In the genomic region with DNA sequence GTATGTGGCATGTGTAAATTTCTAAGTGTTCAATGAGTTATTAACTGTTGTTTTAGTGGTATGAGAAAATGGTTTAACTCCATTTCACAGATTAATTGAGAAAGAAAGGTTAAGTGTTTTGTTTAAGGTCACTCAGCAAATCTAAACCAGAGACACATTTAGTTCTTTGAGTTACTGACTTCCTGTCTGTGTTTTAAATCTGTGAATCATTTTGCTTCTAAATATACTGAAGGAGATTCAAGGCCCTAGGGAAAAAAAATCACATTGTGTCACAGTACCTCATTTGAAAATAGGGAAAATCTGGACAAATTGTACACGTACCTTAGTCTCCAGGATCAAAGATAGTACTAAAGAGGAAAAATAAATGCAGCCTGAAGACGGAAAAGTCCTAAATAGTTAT, we compare ENCODE assay signal across 29 cellular contexts.
A peak's percentile ranks its signal among the peaks of the same experiment; 100 is the strongest.
DNase-seq lines count a peak whose midpoint lies in the region; ATAC-seq and TF ChIP-seq lines count a peak whose summit lies in the region.
"Had no signal": no experiment of that assay in that cellular context is flagged by ENCODE, and none has a peak within 500 bp of the region (broad histone marks: within the 10 kb centered on the region; RNA-seq: fewer than 3 reads in every experiment).

No MANE protein-coding gene starts in this region.

- intact Hi-C loops in heart right ventricle (cut with DNase I) = no loop called here
- intact Hi-C loops in left ventricle myocardium superior (cut with micrococcal nuclease) = no loop called here
- intact Hi-C loops in dorsolateral prefrontal cortex (cut with DNase I) = loop anchor here in 1 of 2 donors (5.0 kb wide), 1 partner anchor 42 kb away; no protein-coding TSS in a partner anchor
- intact Hi-C loops in activated T-helper 1 cell treated with anti-CD3 and anti-CD28 coated beads, Interleukin-12 subunit alpha, Interleukin-12 subunit beta, Interleukin-2, Interleukin-4 antibody, amounts not matched to agents 30 ng/mL and 10 ng/mL and 1 ng/mL, durations not matched to agents 14 hours and 24 hours and 36 hours (cut with micrococcal nuclease) = no loop called here

- H3K27ac Mint-ChIP-seq in activated T-helper 1 cell treated with anti-CD3 and anti-CD28 coated beads, Interleukin-12 subunit alpha, Interleukin-12 subunit beta, Interleukin-2, Interleukin-4 antibody, amounts not matched to agents 30 ng/mL and 10 ng/mL and 1 ng/mL, durations not matched to agents 14 hours and 24 hours and 36 hours = no peak overlapping the region
- H3K27ac Mint-ChIP-seq: activated naive CD8-positive, alpha-beta T cell; activated T-helper 2 cell treated with anti-CD3 and anti-CD28 coated beads, Interferon-gamma antibody, Interleukin-2, Interleukin-4, amounts not matched to agents 10 μg/mL and 5 μg/mL and 100 μg/mL, durations not matched to agents 14 hours and 24 hours and 36 hours; CD8-positive, alpha-beta T cell; dendritic cell treated with granulocyte-macrophage colony-stimulating factor and Interleukin-4, amounts not matched to agents 40 ng/mL and 50 ng/mL, for 4 days; T-cell had no signal

- 50 to 52% methylated on average over 2 of the region's 2 CpGs for WGBS in heart right ventricle, 2 donors

- DNase-seq in heart right ventricle (no peak), left ventricle myocardium superior (no peak), dorsolateral prefrontal cortex (no peak), middle frontal gyrus (ENCODE audit: extremely low spot score, low spot score) (peak; percentile 14), SKM-1 (lab: John Stamatoyannopoulos, UW; ENCODE audit: unreplicated experiment) (no peak), GF-D8 (lab: John Stamatoyannopoulos, UW) (no peak)
- DNase-seq in activated T-helper 1 cell treated with anti-CD3 and anti-CD28 coated beads, Interleukin-12 subunit alpha, Interleukin-12 subunit beta, Interleukin-2, Interleukin-4 antibody, amounts not matched to agents 30 ng/mL and 10 ng/mL and 1 ng/mL, durations not matched to agents 14 hours and 24 hours and 36 hours (ENCODE audit: low spot score) = no peak
- no peak for DNase-seq in effector memory CD4-positive, alpha-beta T cell
- DNase-seq: activated CD4-positive, alpha-beta T cell treated with anti-CD3 and anti-CD28 coated beads, Interleukin-2, amount 50 U/mL, for 48 hours; activated CD8-positive, alpha-beta memory T cell treated with anti-CD3 and anti-CD28 coated beads, Interleukin-2, amount 50 U/mL, for 4 hours; aorta; CD8-positive, alpha-beta T cell; central memory CD4-positive, alpha-beta T cell; DMS 273 treated with DMSO at 0.1 percent for 48 hours; kidney glomerular epithelial cell; mammary epithelial cell; NCI-H2029; NCI-H524 treated with DMSO at 0.1 percent for 48 hours; stimulated activated naive CD4-positive, alpha-beta T cell treated with Interleukin-2 at 50 U/mL for 16 hours; T-cell had no signal

- TF ChIP-seq CTCF in heart right ventricle (IDR thresholded peaks at IDR 0.05) = no peak
- TF ChIP-seq CTCF in dorsolateral prefrontal cortex (IDR thresholded peaks at IDR 0.05 in 54 of 56, conservative IDR thresholded peaks at IDR 0.05 in 2 of 56; ENCODE audit: low read depth in 1 of 56, partially characterized antibody in 56 of 56) = no peak

- no peak overlapping the region for H3K4me3 Mint-ChIP-seq in activated T-helper 1 cell treated with anti-CD3 and anti-CD28 coated beads, Interleukin-12 subunit alpha, Interleukin-12 subunit beta, Interleukin-2, Interleukin-4 antibody, amounts not matched to agents 30 ng/mL and 10 ng/mL and 1 ng/mL, durations not matched to agents 14 hours and 24 hours and 36 hours
- H3K4me3 Mint-ChIP-seq: activated naive CD8-positive, alpha-beta T cell; CD8-positive, alpha-beta T cell; dendritic cell treated with granulocyte-macrophage colony-stimulating factor and Interleukin-4, amounts not matched to agents 40 ng/mL and 50 ng/mL, for 4 days; T-cell had no signal

- H3K9me3 Mint-ChIP-seq in activated T-helper 1 cell treated with anti-CD3 and anti-CD28 coated beads, Interleukin-12 subunit alpha, Interleukin-12 subunit beta, Interleukin-2, Interleukin-4 antibody, amounts not matched to agents 30 ng/mL and 10 ng/mL and 1 ng/mL, durations not matched to agents 14 hours and 24 hours and 36 hours = no peaks in the 10 kb centered on the region
- H3K9me3 Mint-ChIP-seq: activated T-helper 2 cell treated with anti-CD3 and anti-CD28 coated beads, Interferon-gamma antibody, Interleukin-2, Interleukin-4, amounts not matched to agents 10 μg/mL and 5 μg/mL and 100 μg/mL, durations not matched to agents 14 hours and 24 hours and 36 hours; CD8-positive, alpha-beta T cell; T-cell had no signal

- no peaks in the 10 kb centered on the region for H3K36me3 ChIP-seq in heart right ventricle
- H3K36me3 ChIP-seq in effector memory CD4-positive, alpha-beta T cell (ENCODE audit: control insufficient read depth, insufficient read depth, low read length) = no peaks in the 10 kb centered on the region
- H3K36me3 ChIP-seq: neutrophil, SJCRH30, thyroid gland, vagina had no signal

- H3K4me1 Mint-ChIP-seq in activated T-helper 1 cell treated with anti-CD3 and anti-CD28 coated beads, Interleukin-12 subunit alpha, Interleukin-12 subunit beta, Interleukin-2, Interleukin-4 antibody, amounts not matched to agents 30 ng/mL and 10 ng/mL and 1 ng/mL, durations not matched to agents 14 hours and 24 hours and 36 hours (ENCODE audit: low read depth) = no peaks in the 10 kb centered on the region
- H3K4me1 Mint-ChIP-seq: T-cell had no signal

- no peaks in the 10 kb centered on the region for H3K36me3 Mint-ChIP-seq in activated T-helper 1 cell treated with anti-CD3 and anti-CD28 coated beads, Interleukin-12 subunit alpha, Interleukin-12 subunit beta, Interleukin-2, Interleukin-4 antibody, amounts not matched to agents 30 ng/mL and 10 ng/mL and 1 ng/mL, durations not matched to agents 14 hours and 24 hours and 36 hours (ENCODE audit: low read depth)
- H3K36me3 Mint-ChIP-seq: activated naive CD8-positive, alpha-beta T cell; CD8-positive, alpha-beta T cell; T-cell had no signal

- H3K4me3 ChIP-seq in heart right ventricle (no peak overlapping the region), dorsolateral prefrontal cortex (no peak overlapping the region)
- H3K4me3 ChIP-seq in effector memory CD4-positive, alpha-beta T cell (ENCODE audit: insufficient read depth, low read depth, low read length, poor library complexity, severe bottlenecking) = no peak overlapping the region
- H3K4me3 ChIP-seq: SJCRH30, thyroid gland, vagina had no signal

- H3K9me3 ChIP-seq in heart right ventricle = no peaks in the 10 kb centered on the region
- H3K9me3 ChIP-seq in effector memory CD4-positive, alpha-beta T cell (ENCODE audit: control insufficient read depth, low read length) = no peaks in the 10 kb centered on the region
- H3K9me3 ChIP-seq: neutrophil, SJCRH30, thyroid gland, vagina had no signal

- H3K27me3 Mint-ChIP-seq in activated T-helper 1 cell treated with anti-CD3 and anti-CD28 coated beads, Interleukin-12 subunit alpha, Interleukin-12 subunit beta, Interleukin-2, Interleukin-4 antibody, amounts not matched to agents 30 ng/mL and 10 ng/mL and 1 ng/mL, durations not matched to agents 14 hours and 24 hours and 36 hours (ENCODE audit: insufficient read depth) = no peaks in the 10 kb centered on the region
- H3K27me3 Mint-ChIP-seq: dendritic cell treated with granulocyte-macrophage colony-stimulating factor and Interleukin-4, amounts not matched to agents 40 ng/mL and 50 ng/mL, for 4 days; T-cell had no signal

- H3K27ac ChIP-seq in heart right ventricle (peak overlapping the region in 7 of 10 donors; percentile 1 to 60 (median 13)), dorsolateral prefrontal cortex (peak overlapping the region in 58 of 59 donors; percentile 27 to 94 (median 89))
- no peak overlapping the region for H3K27ac ChIP-seq in effector memory CD4-positive, alpha-beta T cell (ENCODE audit: insufficient read depth, low read length, poor library complexity, severe bottlenecking)
- H3K27ac ChIP-seq: neutrophil, SJCRH30, thyroid gland, vagina had no signal

- H3K4me1 ChIP-seq in heart right ventricle = peaks cover 0 to 30% (median 5%) of the 10 kb centered on the region in 9 donors
- no peaks in the 10 kb centered on the region for H3K4me1 ChIP-seq in effector memory CD4-positive, alpha-beta T cell (ENCODE audit: control insufficient read depth, insufficient read depth, low read length, poor library complexity, severe bottlenecking)
- H3K4me1 ChIP-seq: SJCRH30, thyroid gland, vagina had no signal

- H3K27me3 ChIP-seq in heart right ventricle (no peaks in the 10 kb centered on the region), dorsolateral prefrontal cortex (no peaks in the 10 kb centered on the region)
- H3K27me3 ChIP-seq in effector memory CD4-positive, alpha-beta T cell (replicated peaks; ENCODE audit: control insufficient read depth, insufficient read depth, low read length, poor library complexity, severe bottlenecking) = no peaks in the 10 kb centered on the region
- H3K27me3 ChIP-seq: neutrophil, SJCRH30, thyroid gland, vagina had no signal

- ATAC-seq in heart right ventricle = peak in 3 of 8 donors; percentile 48 to 60 (median 57)
- ATAC-seq in left ventricle myocardium superior = no peak
- ATAC-seq: activated CD4-positive, CD25-positive, alpha-beta regulatory T cell treated with anti-CD3 and anti-CD28 coated beads, Interleukin-2, amount 50 U/mL, for 24 hours; CD8-positive, alpha-beta T cell; Panc1; T-cell had no signal
